ENCODE assay signal across 8 cellular contexts in the genomic region with DNA sequence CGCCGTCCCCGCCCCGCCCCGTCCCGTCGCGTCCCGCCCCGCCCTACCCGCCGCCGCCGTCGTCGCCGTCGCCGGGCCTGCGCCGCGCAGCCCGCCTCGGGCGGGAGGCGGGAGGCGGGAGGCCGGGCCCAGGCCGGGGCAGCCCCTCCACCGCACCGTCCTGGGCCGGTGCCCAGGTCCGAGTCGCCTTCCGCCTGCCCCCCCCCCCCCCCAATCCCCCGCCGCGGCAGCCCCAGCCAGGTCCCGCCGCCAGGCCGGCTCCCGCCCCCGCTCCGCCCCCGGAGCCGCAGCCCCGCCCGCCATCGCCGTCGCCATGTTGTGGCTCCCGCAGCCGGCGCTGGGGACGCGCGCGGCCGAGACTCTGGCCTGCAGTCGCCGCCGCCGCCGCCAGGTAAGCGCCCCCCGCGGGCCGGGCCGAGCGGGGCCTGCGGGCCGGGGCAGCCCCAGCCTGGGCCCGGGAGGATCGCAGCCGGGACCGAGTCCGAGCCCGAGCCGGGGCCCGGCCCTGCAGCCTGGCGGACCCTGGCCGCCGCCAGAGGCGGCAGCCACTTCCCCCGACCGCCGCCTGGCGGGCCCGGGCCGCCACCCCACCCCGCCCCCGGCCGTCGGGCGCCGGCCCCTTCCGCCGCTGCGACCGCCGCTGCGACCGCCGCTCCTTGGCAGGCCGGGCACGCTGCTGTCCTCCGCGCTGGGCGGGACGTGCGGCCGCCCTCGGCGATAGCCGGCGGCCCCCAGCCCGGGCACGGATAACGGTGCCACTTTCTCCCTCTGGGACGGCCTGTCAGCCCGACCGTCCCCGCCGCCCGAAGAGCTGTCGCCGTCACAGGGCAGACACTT. TPM values are rescaled to one million over a fixed set of nuclear protein-coding genes. Genes with fewer than 3 reads are reported as not detected.
DNase-seq lines count a peak whose midpoint lies in the region; ATAC-seq and TF ChIP-seq lines count a peak whose summit lies in the region.

A gene with protein sequence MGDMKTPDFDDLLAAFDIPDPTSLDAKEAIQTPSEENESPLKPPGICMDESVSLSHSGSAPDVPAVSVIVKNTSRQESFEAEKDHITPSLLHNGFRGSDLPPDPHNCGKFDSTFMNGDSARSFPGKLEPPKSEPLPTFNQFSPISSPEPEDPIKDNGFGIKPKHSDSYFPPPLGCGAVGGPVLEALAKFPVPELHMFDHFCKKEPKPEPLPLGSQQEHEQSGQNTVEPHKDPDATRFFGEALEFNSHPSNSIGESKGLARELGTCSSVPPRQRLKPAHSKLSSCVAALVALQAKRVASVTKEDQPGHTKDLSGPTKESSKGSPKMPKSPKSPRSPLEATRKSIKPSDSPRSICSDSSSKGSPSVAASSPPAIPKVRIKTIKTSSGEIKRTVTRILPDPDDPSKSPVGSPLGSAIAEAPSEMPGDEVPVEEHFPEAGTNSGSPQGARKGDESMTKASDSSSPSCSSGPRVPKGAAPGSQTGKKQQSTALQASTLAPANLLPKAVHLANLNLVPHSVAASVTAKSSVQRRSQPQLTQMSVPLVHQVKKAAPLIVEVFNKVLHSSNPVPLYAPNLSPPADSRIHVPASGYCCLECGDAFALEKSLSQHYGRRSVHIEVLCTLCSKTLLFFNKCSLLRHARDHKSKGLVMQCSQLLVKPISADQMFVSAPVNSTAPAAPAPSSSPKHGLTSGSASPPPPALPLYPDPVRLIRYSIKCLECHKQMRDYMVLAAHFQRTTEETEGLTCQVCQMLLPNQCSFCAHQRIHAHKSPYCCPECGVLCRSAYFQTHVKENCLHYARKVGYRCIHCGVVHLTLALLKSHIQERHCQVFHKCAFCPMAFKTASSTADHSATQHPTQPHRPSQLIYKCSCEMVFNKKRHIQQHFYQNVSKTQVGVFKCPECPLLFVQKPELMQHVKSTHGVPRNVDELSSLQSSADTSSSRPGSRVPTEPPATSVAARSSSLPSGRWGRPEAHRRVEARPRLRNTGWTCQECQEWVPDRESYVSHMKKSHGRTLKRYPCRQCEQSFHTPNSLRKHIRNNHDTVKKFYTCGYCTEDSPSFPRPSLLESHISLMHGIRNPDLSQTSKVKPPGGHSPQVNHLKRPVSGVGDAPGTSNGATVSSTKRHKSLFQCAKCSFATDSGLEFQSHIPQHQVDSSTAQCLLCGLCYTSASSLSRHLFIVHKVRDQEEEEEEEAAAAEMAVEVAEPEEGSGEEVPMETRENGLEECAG (N-terminal part only) (plus strand): TSS at position 319 of the 837 bp plus-strand sequence. CDS start 34,084 bp downstream, outside the sequence.

- TF ChIP-seq CTCF in OCI-LY7 (conservative IDR thresholded peaks at IDR 0.05; ENCODE audit: low read length) (0 out of 2 replicates have a peak, but pooled peaks have one; percentile 6), epithelial cell of proximal tubule (conservative IDR thresholded peaks at IDR 0.05; ENCODE audit: low read depth, low read length) (no peak)

- H3K36me3 ChIP-seq in OCI-LY7 (ENCODE audit: insufficient read depth, low read length) = peaks cover 18% of the 10 kb centered on the region
- H3K36me3 ChIP-seq in mucosa of rectum (ENCODE audit: control insufficient read depth in 2 of 2, insufficient read depth in 2 of 2, low read length in 2 of 2) = no peaks in the 10 kb centered on the region

- peak within 1 kb of the TSS; percentile 91 for H3K4me2 ChIP-seq in OCI-LY7 (ENCODE audit: low read length)

- DNase-seq in AML-193 (lab: John Stamatoyannopoulos, UW) (peak; percentile 49 to 51), OCI-LY7 (ENCODE audit: low spot score) (peak; percentile 84), activated T-cell treated with anti-CD3 and anti-CD28 coated beads for 4 hours (peak; percentile 74), epithelial cell of proximal tubule (ENCODE audit: low read depth) (no peak)
- DNase-seq in stimulated activated CD8-positive, alpha-beta memory T cell treated with anti-CD3 and anti-CD28 coated beads, Interleukin-7, amount 100 ng/mL, for 24 hours (ENCODE audit: low read depth) = peak; percentile 50

- H3K27me3 ChIP-seq in mucosa of rectum (ENCODE audit: control insufficient read depth in 2 of 2, insufficient read depth in 2 of 2, low read length in 2 of 2) = no peaks in the 10 kb centered on the region

- H3K4me3 ChIP-seq in OCI-LY7 (ENCODE audit: low read depth, low read length, poor library complexity, severe bottlenecking) = peak within 1 kb of the TSS; percentile 95
- H3K4me3 ChIP-seq in epithelial cell of proximal tubule (ENCODE audit: low read depth, low read length) = peak within 1 kb of the TSS; percentile 99
- peak within 1 kb of the TSS; percentile 92 to 93 for H3K4me3 ChIP-seq in mucosa of rectum (ENCODE audit: low read length in 2 of 2)

- peak; percentile 54 for ATAC-seq in GM19035 (IDR thresholded peaks at IDR 0.05; ENCODE audit: unreplicated experiment)
- peak; percentile 56 for ATAC-seq in HG03280 (IDR thresholded peaks at IDR 0.05; ENCODE audit: unreplicated experiment)

- no peaks in the 10 kb centered on the region for H3K9me2 ChIP-seq in OCI-LY7 (ENCODE audit: insufficient read depth, low read length)

- peaks cover 65% of the 10 kb centered on the region for H3K79me2 ChIP-seq in OCI-LY7 (ENCODE audit: insufficient read depth, low read depth, low read length)

- H3K27ac ChIP-seq in OCI-LY7 (ENCODE audit: low read depth, low read length, poor library complexity, severe bottlenecking) = peak within 1 kb of the TSS; percentile 82
- H3K27ac ChIP-seq in mucosa of rectum (ENCODE audit: low read depth in 2 of 2, low read length in 2 of 2) = peak within 1 kb of the TSS; percentile 99 to 100

- POLR2A ChIA-PET in OCI-LY7 (lab: Charles Lee) = interaction anchor here (1.2 to 3.3 kb wide), 5 partner anchors 12 to 95 kb away, joined by 3 to 29 read pairs (median 5); a partner anchor contains a TSS

- H3K9ac ChIP-seq in mucosa of rectum (ENCODE audit: low read depth in 1 of 2, low read length in 2 of 2) = peak within 1 kb of the TSS; percentile 98 to 99

- CTCF ChIA-PET in OCI-LY7 (lab: Charles Lee; ENCODE audit: unreplicated experiment) = no interaction called here

- H3K9me3 ChIP-seq in OCI-LY7 (ENCODE audit: low read length) (no peaks in the 10 kb centered on the region), mucosa of rectum (ENCODE audit: control insufficient read depth in 2 of 2, low read length in 2 of 2) (no peaks in the 10 kb centered on the region)

- peaks cover 8% of the 10 kb centered on the region; the same call in 1 of the 2 replicates for H4K20me1 ChIP-seq in OCI-LY7 (ENCODE audit: insufficient read depth, low read length)

- BruUV-seq in OCI-LY7 (replicated peaks; lab: Mats Ljungman, UMichigan) = no TSS peak

- H2AFZ ChIP-seq in OCI-LY7 (ENCODE audit: low read length) = peak within 1 kb of the TSS; percentile 43

- H3K4me1 ChIP-seq in OCI-LY7 (ENCODE audit: insufficient read depth, low read length, poor library complexity, severe bottlenecking) = peaks cover 57% of the 10 kb centered on the region
- H3K4me1 ChIP-seq in mucosa of rectum (ENCODE audit: control insufficient read depth in 2 of 2, insufficient read depth in 2 of 2, low read length in 2 of 2) = peaks cover 28 to 36% of the 10 kb centered on the region in 2 donors

- intact Hi-C loops in OCI-LY7 (cut with micrococcal nuclease; ENCODE audit: unreplicated experiment) = loop anchor here (1.0 kb wide), 4 partner anchors 32 to 115 kb away; a partner anchor contains a TSS

RNA-seq across cellular contexts. Expression of the gene that starts here (rescaled TPM):
- 17.1 and 23.0 TPM in 2 replicates for total RNA-seq in OCI-LY7 (2014; rRNA removed; shearing (Covaris generic))
- 41.3 and 42.5 TPM in 2 replicates for total RNA-seq in OCI-LY7 (2022)
- total RNA-seq in epithelial cell of proximal tubule = 8.2 and 8.6 TPM in 2 replicates
